ENCODE assay signal across 13 cellular contexts in genomic region chr1:36126005-36126716, GRCh38. TPM values are rescaled to one million over a fixed set of nuclear protein-coding genes. Genes with fewer than 3 reads are reported as not detected.
A peak's percentile ranks its signal among the peaks of the same experiment; 100 is the strongest.
DNase-seq lines count a peak whose midpoint lies in the region; ATAC-seq and TF ChIP-seq lines count a peak whose summit lies in the region.
"Had no signal": no experiment of that assay in that cellular context is flagged by ENCODE, and none has a peak within 500 bp of the region (broad histone marks: within the 10 kb centered on the region; RNA-seq: fewer than 3 reads in every experiment).

No MANE protein-coding gene starts in this region.

- H3K9me3 Mint-ChIP-seq in MCF 10A (ENCODE audit: unreplicated experiment): no peaks in the 10 kb centered on the region
- H3K9me3 Mint-ChIP-seq in chondrocyte (ENCODE audit: low read depth): no peaks in the 10 kb centered on the region
- no peaks in the 10 kb centered on the region for H3K9me3 Mint-ChIP-seq in natural killer cell
- H3K9me3 Mint-ChIP-seq: activated naive CD4-positive, alpha-beta T cell treated with anti-CD3 and anti-CD28 coated beads, Interleukin-2, amount 50 U/mL, for 72 hours; central memory CD8-positive, alpha-beta T cell had no signal

- H3K36me3 Mint-ChIP-seq in MCF 10A (ENCODE audit: insufficient read depth, unreplicated experiment): peaks cover 5% of the 10 kb centered on the region
- H3K36me3 Mint-ChIP-seq in chondrocyte (ENCODE audit: low read depth): no peaks in the 10 kb centered on the region
- H3K36me3 Mint-ChIP-seq in natural killer cell: no peaks in the 10 kb centered on the region
- H3K36me3 Mint-ChIP-seq: activated naive CD4-positive, alpha-beta T cell treated with anti-CD3 and anti-CD28 coated beads, Interleukin-2, amount 50 U/mL, for 72 hours had no signal

- peak overlapping the region in 2 of 3 donors; percentile 57 to 86 for H3K4me3 ChIP-seq in breast epithelium
- H3K4me3 ChIP-seq in vagina: peak overlapping the region in 1 of 2 donors; percentile 52
- H3K4me3 ChIP-seq in right cardiac atrium (ENCODE audit: low read length): no peak overlapping the region

- no peak for TF ChIP-seq CTCF in breast epithelium (IDR thresholded peaks at IDR 0.05)
- TF ChIP-seq CTCF in MCF 10A (IDR thresholded peaks at IDR 0.05; ENCODE audit: unreplicated experiment): no peak
- no peak for TF ChIP-seq CTCF in chondrocyte (IDR thresholded peaks at IDR 0.05)
- TF ChIP-seq CTCF in natural killer cell (IDR thresholded peaks at IDR 0.05): no peak
- TF ChIP-seq CTCF in vagina (IDR thresholded peaks at IDR 0.05): no peak

- H3K4me1 ChIP-seq in breast epithelium (no peaks in the 10 kb centered on the region), vagina (peaks cover 32% of the 10 kb centered on the region), right cardiac atrium (ENCODE audit: control insufficient read depth, insufficient read depth, low read length) (no peaks in the 10 kb centered on the region)

- H3K4me3 Mint-ChIP-seq in MCF 10A (ENCODE audit: unreplicated experiment): no peak overlapping the region
- peak overlapping the region; percentile 56 for H3K4me3 Mint-ChIP-seq in chondrocyte (ENCODE audit: unreplicated experiment)
- peak overlapping the region; percentile 63 for H3K4me3 Mint-ChIP-seq in natural killer cell
- H3K4me3 Mint-ChIP-seq: central memory CD8-positive, alpha-beta T cell had no signal

- BruUV-seq in MCF 10A (replicated peaks; lab: Mats Ljungman, UMichigan): no TSS peak

- no peak for DNase-seq in breast epithelium (ENCODE audit: low spot score in 2 of 2)
- DNase-seq in MCF 10A (ENCODE audit: unreplicated experiment): no peak
- DNase-seq in chondrocyte (ENCODE audit: low spot score): no peak
- DNase-seq in natural killer cell: no peak
- no peak for DNase-seq in vagina (ENCODE audit: extremely low spot score in 2 of 2)
- DNase-seq in NCI-H2029 treated with DMSO at 0.1 percent for 48 hours (lab: John Stamatoyannopoulos, UW): no peak
- no peak for DNase-seq in NCI-H146 treated with DMSO at 0.1 percent for 48 hours (lab: John Stamatoyannopoulos, UW; ENCODE audit: unreplicated experiment)
- DNase-seq in right cardiac atrium: no peak
- DNase-seq: erythroblast, NCI-H2171, SHP77 treated with DMSO at 0.1 percent for 48 hours had no signal

- ATAC-seq in natural killer cell (no peak), right cardiac atrium (no peak)
- ATAC-seq: activated naive CD4-positive, alpha-beta T cell treated with anti-CD3 and anti-CD28 coated beads, Interleukin-2, amount 50 U/mL, for 72 hours had no signal

- CTCF ChIA-PET in MCF 10A (lab: Yijun Ruan, JAX): no interaction called here

- H3K27me3 Mint-ChIP-seq in MCF 10A (ENCODE audit: insufficient read depth, unreplicated experiment) (peaks cover 21% of the 10 kb centered on the region), chondrocyte (ENCODE audit: low read depth) (peaks cover 2% of the 10 kb centered on the region), natural killer cell (ENCODE audit: low read depth in 2 of 2) (peaks cover 30 to 39% of the 10 kb centered on the region in 2 donors)

- H3K27ac ChIP-seq in breast epithelium (peak overlapping the region; percentile 78 to 90), vagina (peak overlapping the region; percentile 76), right cardiac atrium (ENCODE audit: low read length) (no peak overlapping the region)

- H3K36me3 ChIP-seq in breast epithelium: no peaks in the 10 kb centered on the region
- H3K36me3 ChIP-seq in vagina: no peaks in the 10 kb centered on the region

- H3K27me3 ChIP-seq in breast epithelium (no peaks in the 10 kb centered on the region), vagina (no peaks in the 10 kb centered on the region), right cardiac atrium (ENCODE audit: control insufficient read depth, insufficient read depth) (no peaks in the 10 kb centered on the region)

- WGBS in right cardiac atrium: 80% methylated on average over 21 of the region's 21 CpGs

- no peak overlapping the region for H3K27ac Mint-ChIP-seq in MCF 10A (ENCODE audit: low read depth, unreplicated experiment)
- no peak overlapping the region for H3K27ac Mint-ChIP-seq in chondrocyte (ENCODE audit: unreplicated experiment)
- peak overlapping the region in 1 of 2 donors; percentile 66 for H3K27ac Mint-ChIP-seq in natural killer cell
- H3K27ac Mint-ChIP-seq: activated naive CD4-positive, alpha-beta T cell treated with anti-CD3 and anti-CD28 coated beads, Interleukin-2, amount 50 U/mL, for 72 hours had no signal

- no peak for TF ChIP-seq POLR2A in breast epithelium (IDR thresholded peaks at IDR 0.05)
- no peak for TF ChIP-seq POLR2A in vagina (IDR thresholded peaks at IDR 0.05)

- POLR2A ChIA-PET in MCF 10A (lab: Yijun Ruan, JAX): no interaction called here

- intact Hi-C loops in breast epithelium (cut with DNase I; ENCODE audit: low total_unique reads) (no loop called here), MCF 10A (cut with micrococcal nuclease) (no loop called here), natural killer cell (cut with micrococcal nuclease) (no loop called here), vagina (cut with DNase I) (no loop called here), right cardiac atrium (cut with DNase I) (no loop called here)

- H3K9me3 ChIP-seq in breast epithelium: no peaks in the 10 kb centered on the region
- no peaks in the 10 kb centered on the region for H3K9me3 ChIP-seq in vagina
- no peaks in the 10 kb centered on the region for H3K9me3 ChIP-seq in right cardiac atrium (ENCODE audit: control insufficient read depth, low read length)

- no peaks in the 10 kb centered on the region for H3K4me1 Mint-ChIP-seq in MCF 10A (ENCODE audit: insufficient read depth, unreplicated experiment)
- peaks cover 38% of the 10 kb centered on the region for H3K4me1 Mint-ChIP-seq in chondrocyte (ENCODE audit: low read depth)
- peaks cover 6 to 36% of the 10 kb centered on the region in 2 donors for H3K4me1 Mint-ChIP-seq in natural killer cell

RNA-seq across cellular contexts. Expression of gene COL8A2, which starts 1.1 kb away (rescaled TPM):
- 10 to 100 TPM in 2 of 3 donors, 1 to 10 TPM in 1; 3.4 to 20.6 (median 11.1) TPM for total RNA-seq in breast epithelium
- not detected in 2 replicates for total RNA-seq in MCF 10A (2022)
- total RNA-seq in chondrocyte: 10.8 to 18.1 TPM (median 17.4 TPM) in 3 replicates
- total RNA-seq in natural killer cell: under 1 TPM; 0.09 to 0.20 (median 0.14) TPM
- 6.4 TPM for total RNA-seq in vagina
- total RNA-seq in right cardiac atrium: 1 to 10 TPM; 2.7 to 4.1 (median 3.3) TPM
- polyA plus RNA-seq in right cardiac atrium: 2.4 TPM

RNA-seq across cellular contexts. Expression of gene TRAPPC3, which starts 23.1 kb away (rescaled TPM):
- total RNA-seq in breast epithelium (100 to 1,000 TPM; 107 to 118 (median 116) TPM), MCF 10A (2022) (72.8 and 75.5 TPM in 2 replicates), chondrocyte (67.7 to 74.5 TPM (median 69.7 TPM) in 3 replicates), natural killer cell (10 to 100 TPM; 28.0 to 34.7 (median 34.3) TPM), vagina (52.1 TPM), right cardiac atrium (10 to 100 TPM; 58.5 to 67.2 (median 64.0) TPM)
- 73.6 TPM for polyA plus RNA-seq in right cardiac atrium

RNA-seq across cellular contexts. Expression of gene MAP7D1, which starts 29.8 kb away (rescaled TPM):
- total RNA-seq in breast epithelium: 10 to 100 TPM; 67.4 to 78.0 (median 68.6) TPM
- 131 and 170 TPM in 2 replicates for total RNA-seq in MCF 10A (2022)
- 159 to 177 TPM (median 173 TPM) in 3 replicates for total RNA-seq in chondrocyte
- total RNA-seq in natural killer cell: 100 to 1,000 TPM; 213 to 232 (median 230) TPM
- 93.8 TPM for total RNA-seq in vagina
- 100 to 1,000 TPM; 285 to 403 (median 374) TPM for total RNA-seq in right cardiac atrium
- polyA plus RNA-seq in right cardiac atrium: 330 TPM

RNA-seq across cellular contexts. Expression of gene ADPRS, which starts 37.5 kb away (rescaled TPM):
- total RNA-seq in breast epithelium: 10 to 100 TPM; 26.2 to 48.7 (median 39.7) TPM
- total RNA-seq in MCF 10A (2022): 24.8 and 26.4 TPM in 2 replicates
- 24.0 to 26.9 TPM (median 26.8 TPM) in 3 replicates for total RNA-seq in chondrocyte
- total RNA-seq in natural killer cell: 10 to 100 TPM in 2 of 3 donors, 1 to 10 TPM in 1; 9.6 to 15.9 (median 12.4) TPM
- 32.2 TPM for total RNA-seq in vagina
- total RNA-seq in right cardiac atrium: 10 to 100 TPM; 12.3 to 17.1 (median 13.0) TPM
- 19.5 TPM for polyA plus RNA-seq in right cardiac atrium

RNA-seq across cellular contexts. Expression of gene TEKT2, which starts 42.3 kb away (rescaled TPM):
- total RNA-seq in breast epithelium: 1 to 10 TPM in 1 of 3 donors, under 1 TPM in 1, not detected in 1; 0.98 to 1.2 TPM
- not detected in 2 replicates for total RNA-seq in MCF 10A (2022)
- 0.17 TPM in 1 of 3 replicates, not detected in the others for total RNA-seq in chondrocyte
- under 1 TPM in 2 of 3 donors, not detected in 1; 0.24 to 0.35 TPM for total RNA-seq in natural killer cell
- total RNA-seq in vagina: not detected
- under 1 TPM in 2 of 4 donors, not detected in 2; 0.23 to 0.35 TPM for total RNA-seq in right cardiac atrium
- polyA plus RNA-seq in right cardiac atrium: 0.14 TPM
